Comparison of ENCODE assay signal across 28 cellular contexts in genomic region chr19:51761696-51762095, GRCh38. TPM values are rescaled to one million over a fixed set of nuclear protein-coding genes. Genes with fewer than 3 reads are reported as not detected.
"Had no signal": no experiment of that assay in that cellular context is flagged by ENCODE, and none has a peak within 500 bp of the region (broad histone marks: within the 10 kb centered on the region; RNA-seq: fewer than 3 reads in every experiment).

No MANE protein-coding gene starts in this region.

- H3K4me1 Mint-ChIP-seq: mesothelial cell of epicardium; nephron; neural progenitor cell; stimulated activated memory B cell treated with anti-CD40 and anti-IgM and Interleukin-4, amounts not matched to agents 10 μg/mL and 1 μg/mL and 100 μg/mL, for 72 hours had no signal

- H3K36me3 Mint-ChIP-seq: memory B cell; mesothelial cell of epicardium; neural progenitor cell; stimulated activated memory B cell treated with anti-CD40 and anti-IgM and Interleukin-4, amounts not matched to agents 10 μg/mL and 1 μg/mL and 100 μg/mL, for 72 hours had no signal

- H2AFZ ChIP-seq: neural progenitor cell had no signal

- H3K9ac ChIP-seq: neural progenitor cell had no signal

- ATAC-seq: esophagus mucosa; gastrocnemius medialis; left lobe of liver; naive thymus-derived CD4-positive, alpha-beta T cell; stimulated activated memory B cell treated with anti-CD40 and anti-IgM and Interleukin-4, amounts not matched to agents 10 μg/mL and 1 μg/mL and 100 μg/mL, for 72 hours; stimulated activated naive CD8-positive, alpha-beta T cell treated with anti-CD3 and anti-CD28 coated beads, Interleukin-15, Interleukin-2, amounts not matched to agents 100 U/mL and 50 U/mL, for 24 hours had no signal

- H3K9me3 ChIP-seq: gastrocnemius medialis, prostate gland, right atrium auricular region, sigmoid colon, testis, tibial artery had no signal

- H3K27ac ChIP-seq: dorsolateral prefrontal cortex, epithelial cell of prostate, gastrocnemius medialis, neural progenitor cell, prostate gland, right atrium auricular region, sigmoid colon, testis, tibial artery had no signal

- FAIRE-seq: colon, keratinocyte had no signal

- DNase-seq: dorsolateral prefrontal cortex; effector CD4-positive, alpha-beta T cell; foreskin fibroblast; gastrocnemius medialis; head of caudate nucleus; naive thymus-derived CD4-positive, alpha-beta T cell; nucleus accumbens; sigmoid colon; stimulated activated CD4-positive, alpha-beta T cell treated with anti-CD3 and anti-CD28 coated beads, Interleukin-4, amount 100 ng/mL, for 4 hours; stimulated activated naive CD8-positive, alpha-beta T cell treated with anti-CD3 and anti-CD28 coated beads, Interleukin-15, Interleukin-2, amounts not matched to agents 100 U/mL and 50 U/mL, for 24 hours; substantia nigra; testis; tibial artery had no signal

- H3K27ac Mint-ChIP-seq: memory B cell; mesothelial cell of epicardium; nephron; neural progenitor cell; stimulated activated memory B cell treated with anti-CD40 and anti-IgM and Interleukin-4, amounts not matched to agents 10 μg/mL and 1 μg/mL and 100 μg/mL, for 72 hours had no signal

- H3K27me3 ChIP-seq: gastrocnemius medialis, neural progenitor cell, right atrium auricular region, testis had no signal

- H3K4me3 ChIP-seq: gastrocnemius medialis, neural progenitor cell, prostate gland, right atrium auricular region, sigmoid colon, testis, tibial artery had no signal

- H3K4me2 ChIP-seq: neural progenitor cell had no signal

- H3K4me3 Mint-ChIP-seq: memory B cell; mesothelial cell of epicardium; naive thymus-derived CD4-positive, alpha-beta T cell; nephron; neural progenitor cell; stimulated activated memory B cell treated with anti-CD40 and anti-IgM and Interleukin-4, amounts not matched to agents 10 μg/mL and 1 μg/mL and 100 μg/mL, for 72 hours had no signal

- H3K4me1 ChIP-seq: gastrocnemius medialis, neural progenitor cell, prostate gland, right atrium auricular region, sigmoid colon, tibial artery had no signal

- H3K9me3 Mint-ChIP-seq: neural progenitor cell had no signal

- H3K36me3 ChIP-seq: gastrocnemius medialis, neural progenitor cell, prostate gland, right atrium auricular region, sigmoid colon, tibial artery had no signal

RNA-seq across cellular contexts. Expression of gene FPR2, which starts 0.7 kb away (rescaled TPM):
- total RNA-seq: glomerular endothelial cell, mesothelial cell of epicardium, mucosa of gallbladder, osteocyte had no signal
- polyA plus RNA-seq: naive thymus-derived CD4-positive, alpha-beta T cell had no signal

RNA-seq across cellular contexts. Expression of gene FPR1, which starts 10.0 kb away (rescaled TPM):
- total RNA-seq: glomerular endothelial cell, mesothelial cell of epicardium, osteocyte had no signal

RNA-seq across cellular contexts. Expression of gene FPR3, which starts 33.3 kb away (rescaled TPM):
- total RNA-seq: glomerular endothelial cell, mesothelial cell of epicardium, osteocyte had no signal
- polyA plus RNA-seq: keratinocyte; naive thymus-derived CD4-positive, alpha-beta T cell had no signal

RNA-seq across cellular contexts. Expression of gene HAS1, which starts 37.9 kb away (rescaled TPM):
- total RNA-seq: esophagus mucosa; glomerular endothelial cell; left lobe of liver; naive thymus-derived CD4-positive, alpha-beta T cell; osteocyte had no signal
